ENCODE assay signal across 19 cellular contexts in genomic region chr16:57107324-57107922, GRCh38.
DNase-seq lines count a peak whose midpoint lies in the region; ATAC-seq and TF ChIP-seq lines count a peak whose summit lies in the region.
"Had no signal": no experiment of that assay in that cellular context is flagged by ENCODE, and none has a peak within 500 bp of the region (broad histone marks: within the 10 kb centered on the region; RNA-seq: fewer than 3 reads in every experiment).

No MANE protein-coding gene starts in this region.

- no peaks in the 10 kb centered on the region for H3K27me3 Mint-ChIP-seq in nephron progenitor cell (ENCODE audit: low read depth, poor library complexity)
- H3K27me3 Mint-ChIP-seq: CD4-positive, CD25-positive, alpha-beta regulatory T cell had no signal

- CTCF ChIA-PET in RWPE1 (lab: Yijun Ruan, JAX): interaction anchor here (0.6 to 1.1 kb wide), 3 partner anchors 14 to 493 kb away, joined by 3 to 6 read pairs (median 4); no protein-coding TSS in a partner anchor

- H3K36me3 Mint-ChIP-seq in nephron progenitor cell (ENCODE audit: low read depth): no peaks in the 10 kb centered on the region
- H3K36me3 Mint-ChIP-seq: CD4-positive, CD25-positive, alpha-beta regulatory T cell had no signal

- H3K27ac ChIP-seq in RWPE1: peak overlapping the region; percentile 14; the same call in 1 of the 2 replicates
- peak overlapping the region; percentile 92 for H3K27ac ChIP-seq in cingulate gyrus (ENCODE audit: low read depth, low read length)
- H3K27ac ChIP-seq: SJCRH30 had no signal

- ATAC-seq in GM18511 (IDR thresholded peaks at IDR 0.05; ENCODE audit: unreplicated experiment): no peak
- ATAC-seq: HCT116 had no signal

- POLR2A ChIA-PET in RWPE1 (lab: Yijun Ruan, JAX; ENCODE audit: low non-redundant PET): no interaction called here

- H3K9me3 Mint-ChIP-seq in nephron progenitor cell: no peaks in the 10 kb centered on the region
- H3K9me3 Mint-ChIP-seq: CD4-positive, CD25-positive, alpha-beta regulatory T cell had no signal

- DNase-seq in MV-4-11 (lab: John Stamatoyannopoulos, UW): peak; percentile 42
- no peak for DNase-seq in RWPE1 (ENCODE audit: low spot score)
- peak; percentile 61 for DNase-seq in medulla oblongata (ENCODE audit: extremely low spot score)
- no peak for DNase-seq in nephron progenitor cell
- no peak for DNase-seq in effector CD4-positive, alpha-beta T cell
- DNase-seq: Caco-2; CD4-positive, CD25-positive, alpha-beta regulatory T cell; DMS153; KG1; NCI-H1092 treated with DMSO at 0.1 percent for 48 hours; NCI-H1694; NCI-H226; NCI-H526; RPMI8226 had no signal

- TF ChIP-seq CTCF in RWPE1 (conservative IDR thresholded peaks at IDR 0.05; ENCODE audit: low read depth): no peak
- no peak for TF ChIP-seq CTCF in nephron progenitor cell (IDR thresholded peaks at IDR 0.05)

- H3K4me3 Mint-ChIP-seq in nephron progenitor cell: no peak overlapping the region
- H3K4me3 Mint-ChIP-seq: B cell; CD4-positive, CD25-positive, alpha-beta regulatory T cell had no signal

- peaks cover 45% of the 10 kb centered on the region for H3K4me1 Mint-ChIP-seq in nephron progenitor cell
- H3K4me1 Mint-ChIP-seq: B cell had no signal

- no peak overlapping the region for H3K27ac Mint-ChIP-seq in nephron progenitor cell
- H3K27ac Mint-ChIP-seq: B cell had no signal

Comparison
In these comparisons a context has a peak if more than half of its experiments do, and no peak if none do; other contexts are left out.
1. DNase-seq: peak in MV-4-11 (single experiment) and medulla oblongata (single experiment); none in RWPE1 (single experiment), nephron progenitor cell (single experiment) and effector CD4-positive, alpha-beta T cell (single experiment).